10 cellular contexts compared by ENCODE assay signal in genomic region chr12:3252416-3252815, GRCh38.
A peak's percentile ranks its signal among the peaks of the same experiment; 100 is the strongest.
DNase-seq lines count a peak whose midpoint lies in the region; ATAC-seq and TF ChIP-seq lines count a peak whose summit lies in the region.
"Had no signal": no experiment of that assay in that cellular context is flagged by ENCODE, and none has a peak within 500 bp of the region (broad histone marks: within the 10 kb centered on the region; RNA-seq: fewer than 3 reads in every experiment).

No MANE protein-coding gene starts in this region.

- in situ Hi-C loops in GM13976 (cut with MboI; ENCODE audit: low sequenced_read_pairs, unreplicated experiment) = no loop called here

- peak; percentile 56 for DNase-seq in NCI-H2171 treated with DMSO at 0.1 percent for 48 hours (lab: John Stamatoyannopoulos, UW)
- DNase-seq in NCI-H2171 (lab: John Stamatoyannopoulos, UW) = no peak
- peak; percentile 42 for DNase-seq in fibroblast of the conjunctiva (ENCODE audit: low read depth)
- peak; percentile 83 for DNase-seq in mucosa of gallbladder (ENCODE audit: low spot score)
- DNase-seq in ureter (ENCODE audit: low spot score) = peak; percentile 89
- DNase-seq in GM13976 (ENCODE audit: low spot score) = no peak
- no peak for DNase-seq in SHP77 treated with DMSO at 0.1 percent for 48 hours (lab: John Stamatoyannopoulos, UW)
- DNase-seq: islet precursor cell, trophoblast cell had no signal

- TF ChIP-seq CTCF in GM13976 (IDR thresholded peaks at IDR 0.05; ENCODE audit: borderline replicate concordance, control extremely low read depth, extremely low read depth, insufficient read depth, missing control alignments) = no peak

- ATAC-seq in HG03097 (IDR thresholded peaks at IDR 0.05; ENCODE audit: low FRiP score, unreplicated experiment) = no peak

Comparison
In these comparisons a context has a peak if more than half of its experiments do, and no peak if none do; other contexts are left out.
1. DNase-seq: peak in NCI-H2171 treated with DMSO at 0.1 percent for 48 hours (single experiment), fibroblast of the conjunctiva (single experiment), mucosa of gallbladder (single experiment) and ureter (single experiment); none in NCI-H2171 (single experiment), GM13976 (single experiment) and SHP77 treated with DMSO at 0.1 percent for 48 hours (single experiment).